Comparison of ENCODE assay signal across 15 cellular contexts in the genomic region with DNA sequence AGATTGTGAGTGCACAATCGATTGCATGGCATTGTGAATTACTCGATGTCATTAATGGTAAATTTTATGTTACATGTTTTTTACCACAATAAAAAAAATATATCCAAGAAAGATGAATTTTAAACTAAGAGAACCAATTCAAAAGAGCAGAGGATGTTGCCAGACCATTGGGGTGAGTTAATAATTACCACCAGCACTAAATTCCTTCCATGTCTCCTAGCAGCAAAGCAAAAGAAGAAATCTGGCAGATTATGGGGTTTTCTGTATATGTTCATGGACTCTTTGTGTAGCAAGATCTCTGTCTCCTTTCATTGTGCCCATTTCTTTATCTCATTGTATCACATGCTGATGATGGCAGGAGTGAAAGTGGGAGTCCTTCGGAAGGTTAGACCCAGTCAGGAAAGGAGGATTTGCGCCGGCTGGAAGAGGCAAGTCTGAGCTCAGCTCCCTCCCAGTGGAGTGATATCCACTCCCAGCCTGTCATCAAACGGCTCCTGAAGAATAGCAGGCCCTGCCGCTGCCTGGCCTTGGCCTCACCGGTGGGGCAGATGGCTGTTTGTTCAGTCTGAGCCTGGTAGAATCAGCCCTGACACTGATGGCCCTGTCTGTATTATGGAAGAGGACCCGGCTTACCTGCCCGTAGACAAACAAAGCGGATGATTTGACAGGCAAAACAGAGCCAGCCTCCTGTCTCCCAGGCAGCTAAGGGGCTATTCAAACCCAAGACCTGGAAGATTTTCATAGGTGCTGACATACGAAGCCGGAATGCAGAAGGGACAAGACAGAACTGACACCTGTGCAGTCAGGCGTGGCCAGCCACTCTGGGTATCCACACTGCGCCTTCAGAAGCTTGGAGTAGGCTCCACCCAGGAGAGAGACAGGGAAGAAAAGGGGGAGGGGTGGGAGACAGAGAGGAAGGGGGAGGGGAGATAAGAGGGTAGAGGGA. TPM values are rescaled to one million over a fixed set of nuclear protein-coding genes. Genes with fewer than 3 reads are reported as not detected.
A peak's percentile ranks its signal among the peaks of the same experiment; 100 is the strongest.
DNase-seq lines count a peak whose midpoint lies in the region; ATAC-seq and TF ChIP-seq lines count a peak whose summit lies in the region.
"Had no signal": no experiment of that assay in that cellular context is flagged by ENCODE, and none has a peak within 500 bp of the region (broad histone marks: within the 10 kb centered on the region; RNA-seq: fewer than 3 reads in every experiment).

No MANE protein-coding gene starts in this region.

- H3K9me3 Mint-ChIP-seq in glutamatergic neuron (ENCODE audit: unreplicated experiment) = peaks cover 2% of the 10 kb centered on the region
- H3K9me3 Mint-ChIP-seq: memory B cell had no signal

- no peaks in the 10 kb centered on the region for H3K36me3 ChIP-seq in H7 (replicated peaks; ENCODE audit: control insufficient read depth, insufficient read depth, low read length)
- no peaks in the 10 kb centered on the region for H3K36me3 ChIP-seq in neuronal stem cell (replicated peaks in 1 of 2; ENCODE audit: control insufficient read depth in 2 of 2, insufficient read depth in 2 of 2, low read length in 2 of 2)
- H3K36me3 ChIP-seq: gastrocnemius medialis had no signal

- intact Hi-C loops in head of caudate nucleus (cut with DNase I) = no loop called here

- WGBS in neuronal stem cell (ENCODE audit: extremely low coverage in 2 of 2, insufficient read length in 2 of 2, insufficient replicate concordance in 1 of 2), 2 donors = no CpG with 5 or more reads among the region's 15 CpGs

- peaks cover 2% of the 10 kb centered on the region for H3K27me3 Mint-ChIP-seq in glutamatergic neuron (ENCODE audit: unreplicated experiment)

- H4K91ac ChIP-seq in neuronal stem cell (ENCODE audit: low read depth, low read length, poor library complexity) = no peak overlapping the region

- no peak overlapping the region for H4K8ac ChIP-seq in neuronal stem cell (ENCODE audit: low read depth, low read length)

- H3K4me1 Mint-ChIP-seq in glutamatergic neuron (ENCODE audit: low read depth, unreplicated experiment) = peaks cover 7% of the 10 kb centered on the region

- H2BK15ac ChIP-seq in neuronal stem cell (ENCODE audit: low read length) = no peak overlapping the region

- no peak overlapping the region for H3K18ac ChIP-seq in neuronal stem cell (ENCODE audit: low read length)

- H3K27ac ChIP-seq in neuronal stem cell (replicated peaks; ENCODE audit: low read length) = no peak overlapping the region
- H3K27ac ChIP-seq: gastrocnemius medialis had no signal

- no peak overlapping the region for H2BK120ac ChIP-seq in neuronal stem cell (ENCODE audit: low read depth, low read length)

- no peak overlapping the region for H2BK12ac ChIP-seq in neuronal stem cell (ENCODE audit: low read length)

- no peaks in the 10 kb centered on the region for H3K9me3 ChIP-seq in neuronal stem cell (replicated peaks in 1 of 2; ENCODE audit: control insufficient read depth in 2 of 2, insufficient read depth in 1 of 2, low read depth in 1 of 2, low read length in 2 of 2)
- H3K9me3 ChIP-seq: gastrocnemius medialis had no signal

- H3K4me3 Mint-ChIP-seq in glutamatergic neuron (ENCODE audit: unreplicated experiment) = peak overlapping the region; percentile 38
- H3K4me3 Mint-ChIP-seq: memory B cell had no signal

- no peak for ATAC-seq in GM18909 (IDR thresholded peaks at IDR 0.05; ENCODE audit: poor library complexity, unreplicated experiment)
- ATAC-seq: gastrocnemius medialis had no signal

- H3K27me3 ChIP-seq in H7 (ENCODE audit: control insufficient read depth, insufficient read depth, low read length) = no peaks in the 10 kb centered on the region; the same call in 1 of the 2 replicates
- H3K27me3 ChIP-seq in neuronal stem cell (ENCODE audit: control insufficient read depth in 3 of 3, insufficient read depth in 3 of 3, low read depth in 1 of 3, low read length in 3 of 3) = peaks cover 0 to 19% (median 2%) of the 10 kb centered on the region in 3 experiments
- H3K27me3 ChIP-seq: gastrocnemius medialis had no signal

- no peak overlapping the region for H3K4ac ChIP-seq in neuronal stem cell (ENCODE audit: low read length)

- H3K4me2 ChIP-seq in neuronal stem cell (ENCODE audit: insufficient read depth, low read length, poor library complexity, severe bottlenecking) = no peak overlapping the region

- peaks cover 5 to 16% of the 10 kb centered on the region in 2 donors for H3K4me1 ChIP-seq in neuronal stem cell (ENCODE audit: control insufficient read depth in 2 of 2, insufficient read depth in 1 of 2, low read depth in 1 of 2, low read length in 2 of 2)
- H3K4me1 ChIP-seq: gastrocnemius medialis had no signal

- H3K36me3 Mint-ChIP-seq in glutamatergic neuron (ENCODE audit: unreplicated experiment) = no peaks in the 10 kb centered on the region
- H3K36me3 Mint-ChIP-seq: memory B cell had no signal

- DNase-seq in H7 (peak; percentile 24), NCI-H2171 (lab: John Stamatoyannopoulos, UW) (peak; percentile 35), glutamatergic neuron (peak; percentile 39), neuronal stem cell (ENCODE audit: low spot score) (no peak), mesenteric fat pad (ENCODE audit: low spot score) (no peak), Ammon's horn (ENCODE audit: low spot score) (no peak), head of caudate nucleus (no peak)
- DNase-seq: activated CD4-positive, CD25-positive, alpha-beta regulatory T cell; activated T-cell treated with anti-CD3 and anti-CD28 coated beads for 4 hours; gastrocnemius medialis; NCI-H1092 treated with DMSO at 0.1 percent for 48 hours had no signal

- H3K9ac ChIP-seq in neuronal stem cell (ENCODE audit: low read depth, low read length, poor library complexity) = no peak overlapping the region

- peak overlapping the region; percentile 64 for H3K27ac Mint-ChIP-seq in glutamatergic neuron (ENCODE audit: unreplicated experiment)
- H3K27ac Mint-ChIP-seq: memory B cell had no signal

- peak overlapping the region; percentile 83 for H2AFZ ChIP-seq in neuronal stem cell (ENCODE audit: low read length)

- H3K4me3 ChIP-seq in H7 (ENCODE audit: insufficient read depth, low read depth, low read length) = peak overlapping the region; percentile 8; the same call in 1 of the 2 replicates
- no peak overlapping the region for H3K4me3 ChIP-seq in neuronal stem cell (ENCODE audit: low read length in 2 of 2)
- H3K4me3 ChIP-seq: gastrocnemius medialis had no signal

- no peak overlapping the region for H2BK5ac ChIP-seq in neuronal stem cell (ENCODE audit: low read length)

- H3K79me1 ChIP-seq in neuronal stem cell (ENCODE audit: low read depth, low read length) = no peaks in the 10 kb centered on the region

- H3K23ac ChIP-seq in neuronal stem cell (ENCODE audit: low read depth, low read length, poor library complexity) = no peak overlapping the region

- no peak overlapping the region for H3K14ac ChIP-seq in neuronal stem cell (ENCODE audit: low read length)

- no peak overlapping the region for H2AK5ac ChIP-seq in neuronal stem cell (ENCODE audit: low read depth, low read length)

- no peak for TF ChIP-seq CTCF in glutamatergic neuron (IDR thresholded peaks at IDR 0.05; ENCODE audit: partially characterized antibody, unreplicated experiment)

RNA-seq across cellular contexts. Expression of a gene that starts 21.9 kb away (rescaled TPM):
- 0.07 and 0.14 TPM in 2 replicates for total RNA-seq in H7 (2014; rRNA removed; shearing (Covaris generic))
- total RNA-seq in glutamatergic neuron (ENCODE audit: unreplicated experiment) (not detected), mesenteric fat pad (not detected)
- not detected for polyA plus RNA-seq in neuronal stem cell (2013, experiment 1 of 2)
- polyA plus RNA-seq in neuronal stem cell (2013, experiment 2 of 2) = not detected
- total RNA-seq: gastrocnemius medialis, HT-29 had no signal
- polyA plus RNA-seq: CD14-positive monocyte had no signal

Comparison
In these comparisons a context has a peak if more than half of its experiments do, and no peak if none do; other contexts are left out.
1. DNase-seq: peak in H7 (single experiment), NCI-H2171 (single experiment) and glutamatergic neuron (single experiment); none in neuronal stem cell (single experiment), mesenteric fat pad (single experiment), Ammon's horn (single experiment) and head of caudate nucleus (0 of 42).